8 cellular contexts compared by ENCODE assay signal in the genomic region with DNA sequence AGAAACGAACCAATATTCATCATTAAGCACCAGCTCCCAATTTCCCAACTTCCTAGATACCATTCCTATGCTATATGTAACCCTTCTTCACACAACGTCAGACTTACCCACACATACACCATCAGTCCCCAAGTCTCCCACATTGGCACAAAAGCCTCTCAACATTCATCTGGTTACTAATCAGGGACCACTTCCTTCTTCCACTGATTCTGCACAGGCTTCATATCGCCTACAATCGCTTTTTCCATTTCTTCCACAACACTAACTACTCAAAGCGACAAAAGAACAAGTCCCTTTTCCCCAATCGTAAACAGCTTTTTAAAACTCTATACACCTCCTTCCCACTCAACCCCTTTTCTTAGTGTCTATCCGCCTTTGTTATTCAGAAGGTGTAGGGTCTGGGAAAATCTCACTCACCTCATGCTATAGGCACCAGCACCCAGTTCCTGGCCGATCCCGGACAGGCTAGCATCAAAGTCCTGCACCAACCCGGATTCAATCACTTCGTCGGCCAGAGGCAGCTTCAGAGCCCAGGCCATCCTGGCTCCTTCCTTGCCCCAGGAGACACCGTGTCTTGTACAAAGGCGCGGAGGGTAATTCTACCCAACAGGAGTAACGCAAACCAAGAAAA. TPM values are rescaled to one million over a fixed set of nuclear protein-coding genes. Genes with fewer than 3 reads are reported as not detected.
DNase-seq lines count a peak whose midpoint lies in the region; ATAC-seq and TF ChIP-seq lines count a peak whose summit lies in the region.

No MANE protein-coding gene starts in this region.

- ATAC-seq in GM19351 (IDR thresholded peaks at IDR 0.05; ENCODE audit: unreplicated experiment) = peak; percentile 2

- H2AFZ ChIP-seq in MM.1S (ENCODE audit: low read length) = peak overlapping the region; percentile 75

- H3K4me2 ChIP-seq in MM.1S (ENCODE audit: low read depth, low read length) = peak overlapping the region; percentile 55

- no peaks in the 10 kb centered on the region for H3F3A ChIP-seq in MM.1S (ENCODE audit: insufficient read depth, low read length)

- no peaks in the 10 kb centered on the region for H3K27me3 ChIP-seq in MM.1S (replicated peaks; ENCODE audit: insufficient read depth, low read length)
- H3K27me3 ChIP-seq in brain microvascular endothelial cell (replicated peaks) = no peaks in the 10 kb centered on the region
- no peaks in the 10 kb centered on the region for H3K27me3 ChIP-seq in tibial nerve

- no peaks in the 10 kb centered on the region for H4K20me1 ChIP-seq in MM.1S (ENCODE audit: insufficient read depth, low read length)

- H3K4me1 ChIP-seq in MM.1S (ENCODE audit: low read length) (no peaks in the 10 kb centered on the region), tibial nerve (peaks cover 0 to 33% (median 17%) of the 10 kb centered on the region in 4 donors)

- TF ChIP-seq POLR2A in tibial nerve (IDR thresholded peaks at IDR 0.05) = no peak

- TF ChIP-seq EP300 in tibial nerve (IDR thresholded peaks at IDR 0.05) = no peak

- no peak overlapping the region for H3K27ac ChIP-seq in MM.1S (ENCODE audit: low read length)
- peak overlapping the region; percentile 100 for H3K27ac ChIP-seq in brain microvascular endothelial cell
- peak overlapping the region; percentile 91 to 99 (median 95) for H3K27ac ChIP-seq in tibial nerve

- no peaks in the 10 kb centered on the region for H3K9me3 ChIP-seq in MM.1S (replicated peaks; ENCODE audit: insufficient read depth, low read length)
- H3K9me3 ChIP-seq in tibial nerve = no peaks in the 10 kb centered on the region

- WGBS in tibial nerve, 2 donors = 3 to 4% methylated on average over 16 of the region's 16 CpGs

- H3K9ac ChIP-seq in MM.1S (ENCODE audit: low read length) = peak overlapping the region; percentile 60; the same call in 1 of the 2 replicates

- TF ChIP-seq CTCF in MM.1S (IDR thresholded peaks at IDR 0.05; ENCODE audit: low read length) (no peak), brain microvascular endothelial cell (IDR thresholded peaks at IDR 0.05; ENCODE audit: low read depth, low read length, missing control alignments) (no peak), tibial nerve (IDR thresholded peaks at IDR 0.05) (no peak)

- H3K36me3 ChIP-seq in MM.1S (replicated peaks; ENCODE audit: insufficient read depth, low read length) = no peaks in the 10 kb centered on the region
- H3K36me3 ChIP-seq in brain microvascular endothelial cell (replicated peaks) = no peaks in the 10 kb centered on the region
- H3K36me3 ChIP-seq in tibial nerve = peaks cover 0 to 4% (median 0%) of the 10 kb centered on the region in 3 donors

- DNase-seq in AG20443 (ENCODE audit: low spot score) = peak; percentile 24
- DNase-seq in MM.1S = no peak
- DNase-seq in brain microvascular endothelial cell = peak; percentile 20
- DNase-seq in kidney glomerular epithelial cell (lab: John Stamatoyannopoulos, UW) = peak; percentile 35
- DNase-seq in tibial nerve (ENCODE audit: low spot score in 2 of 2) = peak in 1 of 2 donors; percentile 12
- DNase-seq in NCI-H128 (lab: John Stamatoyannopoulos, UW; ENCODE audit: unreplicated experiment) = no peak
- DNase-seq in GOT3 (lab: John Stamatoyannopoulos, UW) = no peak

- H3K4me3 ChIP-seq in MM.1S (ENCODE audit: low read length) (peak overlapping the region; percentile 68), brain microvascular endothelial cell (ENCODE audit: low read depth, low read length) (peak overlapping the region; percentile 92), tibial nerve (peak overlapping the region; percentile 57 to 84 (median 79))

- no peaks in the 10 kb centered on the region for H3K79me2 ChIP-seq in MM.1S (ENCODE audit: low read length)

- H3K9me2 ChIP-seq in MM.1S (replicated peaks; ENCODE audit: insufficient read depth, low read length) = no peaks in the 10 kb centered on the region

- in situ Hi-C loops in brain microvascular endothelial cell (cut with HindIII; ENCODE audit: low pct_ligation_motif_present, low sequenced_read_pairs) = no loop called here

RNA-seq across cellular contexts. Expression of a gene that starts 0.9 kb away (rescaled TPM):
- total RNA-seq in tibial nerve = 10 to 100 TPM; 13.5 to 21.6 (median 19.5) TPM

RNA-seq across cellular contexts. Expression of a gene that starts 45.9 kb away (rescaled TPM):
- total RNA-seq in tibial nerve = 10 to 100 TPM; 14.4 to 27.5 (median 21.9) TPM

Comparison
In these comparisons a context has a peak if more than half of its experiments do, and no peak if none do; other contexts are left out.
1. DNase-seq: peak in AG20443 (single experiment), brain microvascular endothelial cell (single experiment) and kidney glomerular epithelial cell (single experiment); none in MM.1S (single experiment), NCI-H128 (single experiment) and GOT3 (single experiment).
2. Peak in every context shown above with its lines, with median percentiles within 50 percentile points of each other: H3K4me3 ChIP-seq.